In the genomic region with DNA sequence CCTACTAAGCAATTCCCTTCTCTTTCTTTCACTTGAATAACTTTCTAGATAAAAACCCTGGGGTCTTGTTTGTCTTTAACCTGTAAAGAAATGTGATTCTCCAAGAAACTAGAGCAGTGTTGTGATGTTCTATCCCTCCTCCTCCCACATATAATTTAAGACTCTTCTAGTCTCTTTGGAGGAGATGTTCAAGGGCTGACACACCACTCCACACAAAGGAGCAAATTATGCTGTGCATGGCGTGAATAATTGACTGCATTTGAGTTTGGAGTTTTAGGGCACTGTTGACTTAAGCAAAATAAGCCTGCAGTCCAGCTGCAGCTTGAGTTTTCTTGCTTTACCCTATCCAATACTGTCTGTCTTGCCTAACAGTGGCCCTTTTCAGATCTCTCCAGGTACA, we compare ENCODE assay signal across 19 cellular contexts.
"Had no signal": no experiment of that assay in that cellular context is flagged by ENCODE, and none has a peak within 500 bp of the region (broad histone marks: within the 10 kb centered on the region; RNA-seq: fewer than 3 reads in every experiment).

No MANE protein-coding gene starts in this region.

- H3K9me3 Mint-ChIP-seq: activated CD4-positive, alpha-beta T cell treated with anti-CD3 and anti-CD28 coated beads, Interleukin-2, amount 10 ng/mL, durations not matched to agents 24 days and 14 days; activated naive CD4-positive, alpha-beta T cell treated with anti-CD3 and anti-CD28 coated beads for 36 hours; activated naive CD8-positive, alpha-beta T cell treated with anti-CD3 and anti-CD28 coated beads, Interleukin-2, amount 50 U/mL, for 24 hours; activated T-cell treated with anti-CD3 and anti-CD28 coated beads, Interleukin-2, amount 50 U/mL, for 24 hours; activated T-helper 2 cell treated with anti-CD3 and anti-CD28 coated beads, Interferon-gamma antibody, Interleukin-2, Interleukin-4, amounts not matched to agents 10 μg/mL and 5 μg/mL and 100 μg/mL, durations not matched to agents 14 hours and 24 hours and 36 hours; natural killer cell treated with Interleukin-12 subunit alpha and Interleukin-12 subunit beta and Interleukin-15 and Interleukin-18, amount 100 ng/mL, for 72 hours had no signal

- DNase-seq: activated CD4-positive, alpha-beta T cell treated with anti-CD3 and anti-CD28 coated beads, Interleukin-2, amount 10 ng/mL, durations not matched to agents 24 days and 14 days; activated CD8-positive, alpha-beta T cell treated with anti-CD3 and anti-CD28 coated beads, Interleukin-2, amount 10 ng/mL, durations not matched to agents 7 days and 5 days; activated naive CD4-positive, alpha-beta T cell treated with anti-CD3 and anti-CD28 coated beads for 36 hours; activated naive CD8-positive, alpha-beta T cell treated with anti-CD3 and anti-CD28 coated beads, Interleukin-2, amount 50 U/mL, for 24 hours; activated T-cell treated with anti-CD3 and anti-CD28 coated beads, Interleukin-2, amount 50 U/mL, for 24 hours; anterior cingulate cortex; lower lobe of right lung; occipital lobe; posterior cingulate gyrus; stimulated activated CD4-positive, alpha-beta T cell treated with anti-CD3 and anti-CD28 coated beads, Interleukin-12 subunit alpha, Interleukin-12 subunit beta, amount 100 ng/mL, for 4 hours; stimulated activated CD4-positive, alpha-beta T cell treated with anti-CD3 and anti-CD28 coated beads, Interleukin-1b, Interleukin-23, amount 100 ng/mL, for 48 hours; stimulated activated CD8-positive, alpha-beta memory T cell treated with anti-CD3 and anti-CD28 coated beads, Interleukin-4, amount 100 ng/mL, for 48 hours; stimulated activated naive CD4-positive, alpha-beta T cell; tibial artery had no signal

- H3K4me1 ChIP-seq: breast epithelium, esophagus muscularis mucosa, lower lobe of right lung, tibial artery had no signal

- H3K27me3 ChIP-seq: esophagus muscularis mucosa, tibial artery had no signal

- H3K27ac Mint-ChIP-seq: activated CD4-positive, alpha-beta T cell treated with anti-CD3 and anti-CD28 coated beads, Interleukin-2, amount 10 ng/mL, durations not matched to agents 24 days and 14 days; activated CD8-positive, alpha-beta T cell treated with anti-CD3 and anti-CD28 coated beads, Interleukin-2, amount 10 ng/mL, durations not matched to agents 7 days and 5 days; activated naive CD4-positive, alpha-beta T cell treated with anti-CD3 and anti-CD28 coated beads for 36 hours; activated naive CD8-positive, alpha-beta T cell treated with anti-CD3 and anti-CD28 coated beads, Interleukin-2, amount 50 U/mL, for 24 hours; activated T-cell treated with anti-CD3 and anti-CD28 coated beads, Interleukin-2, amount 50 U/mL, for 24 hours; activated T-helper 2 cell treated with anti-CD3 and anti-CD28 coated beads, Interferon-gamma antibody, Interleukin-2, Interleukin-4, amounts not matched to agents 10 μg/mL and 5 μg/mL and 100 μg/mL, durations not matched to agents 14 hours and 24 hours and 36 hours; natural killer cell treated with Interleukin-12 subunit alpha and Interleukin-12 subunit beta and Interleukin-15 and Interleukin-18, amount 100 ng/mL, for 72 hours had no signal

- H3K9me3 ChIP-seq: breast epithelium, esophagus muscularis mucosa, lower lobe of right lung, tibial artery had no signal

- H3K27ac ChIP-seq: breast epithelium, coronary artery, esophagus muscularis mucosa, lower lobe of right lung, tibial artery had no signal

- H3K4me3 ChIP-seq: breast epithelium, coronary artery, esophagus muscularis mucosa, lower lobe of right lung, tibial artery had no signal

- ATAC-seq: activated CD8-positive, alpha-beta T cell treated with anti-CD3 and anti-CD28 coated beads, Interleukin-2, amount 10 ng/mL, durations not matched to agents 7 days and 5 days; activated naive CD8-positive, alpha-beta T cell treated with anti-CD3 and anti-CD28 coated beads, Interleukin-2, amount 50 U/mL, for 24 hours; lower lobe of right lung; natural killer cell treated with Interleukin-12 subunit alpha and Interleukin-12 subunit beta and Interleukin-15 and Interleukin-18, amount 100 ng/mL, for 72 hours had no signal

- H3K36me3 ChIP-seq: breast epithelium, lower lobe of right lung, tibial artery had no signal

- H3K36me3 Mint-ChIP-seq: natural killer cell treated with Interleukin-12 subunit alpha and Interleukin-12 subunit beta and Interleukin-15 and Interleukin-18, amount 100 ng/mL, for 72 hours had no signal
